In genomic region chr16:23182675-23183485, GRCh38 we compare ENCODE assay signal across 9 cellular contexts. TPM values are rescaled to one million over a fixed set of nuclear protein-coding genes. Genes with fewer than 3 reads are reported as not detected.
DNase-seq lines count a peak whose midpoint lies in the region; ATAC-seq and TF ChIP-seq lines count a peak whose summit lies in the region.
"Had no signal": no experiment of that assay in that cellular context is flagged by ENCODE, and none has a peak within 500 bp of the region (broad histone marks: within the 10 kb centered on the region; RNA-seq: fewer than 3 reads in every experiment).

SCNN1G (plus strand) TSS chr16:23182745; CDS start chr16:23186272, 3,527 bp downstream.

- no peaks in the 10 kb centered on the region for H3K79me1 ChIP-seq in mesenchymal stem cell (replicated peaks; ENCODE audit: low read length, poor library complexity, severe bottlenecking)

- no peak for DNase-seq in Right ventricle myocardium inferior (ENCODE audit: missing footprints)
- DNase-seq in cardiac septum (ENCODE audit: low spot score): no peak
- DNase-seq in cardiac fibroblast (ENCODE audit: low read depth in 2 of 2): no peak
- DNase-seq in mesenchymal stem cell: no peak
- DNase-seq in aorta: no peak
- no peak for DNase-seq in NCI-H2081 (lab: John Stamatoyannopoulos, UW)
- no peak for DNase-seq in putamen (ENCODE audit: low spot score)

- H2AFZ ChIP-seq in mesenchymal stem cell (ENCODE audit: low read depth, low read length): peak within 1 kb of the TSS; percentile 31

- H2BK5ac ChIP-seq in mesenchymal stem cell (ENCODE audit: low read depth, low read length, poor library complexity, severe bottlenecking): no peak within 1 kb of the TSS

- intact Hi-C loops in Right ventricle myocardium inferior (cut with DNase I): loop anchor here (1.0 kb wide), 1 partner anchor 251 kb away; no protein-coding TSS in a partner anchor
- intact Hi-C loops in cardiac septum (cut with DNase I): loop anchor here (1.0 to 10.0 kb wide), 2 partner anchors 222 to 253 kb away; no protein-coding TSS in a partner anchor
- intact Hi-C loops in aorta (cut with DNase I): loop anchor here (1.0 kb wide), 2 partner anchors 251 to 252 kb away; no protein-coding TSS in a partner anchor

- H3K9me3 ChIP-seq in mesenchymal stem cell (ENCODE audit: control insufficient read depth, low read length) (no peaks in the 10 kb centered on the region), aorta (ENCODE audit: control insufficient read depth, low read length) (no peaks in the 10 kb centered on the region)

- no peaks in the 10 kb centered on the region for H3K9me3 Mint-ChIP-seq in IgD-negative memory B cell
- H3K9me3 Mint-ChIP-seq: activated naive CD4-positive, alpha-beta T cell treated with anti-CD3 and anti-CD28 coated beads, Interleukin-2, amount 50 U/mL, for 72 hours had no signal

- H3K36me3 ChIP-seq in mesenchymal stem cell (ENCODE audit: control insufficient read depth in 1 of 2, insufficient read depth in 2 of 2, low read depth in 1 of 2, low read length in 2 of 2) (no peaks in the 10 kb centered on the region), aorta (ENCODE audit: control insufficient read depth in 1 of 2, insufficient read depth in 2 of 2, low read length in 1 of 2) (no peaks in the 10 kb centered on the region)

- no peak within 1 kb of the TSS for H2BK120ac ChIP-seq in mesenchymal stem cell (ENCODE audit: low read depth, low read length)

- H3K27me3 ChIP-seq in mesenchymal stem cell (ENCODE audit: control insufficient read depth in 1 of 2, insufficient read depth in 1 of 2, low read length in 2 of 2): peaks cover 49 to 78% of the 10 kb centered on the region in 2 experiments
- H3K27me3 ChIP-seq in aorta (ENCODE audit: control insufficient read depth in 1 of 2, insufficient read depth in 2 of 2, low read length in 1 of 2): peaks cover 0 to 3% of the 10 kb centered on the region in 2 donors

- H3K23ac ChIP-seq in mesenchymal stem cell (ENCODE audit: low read length in 2 of 2): no peak within 1 kb of the TSS

- H2BK12ac ChIP-seq in mesenchymal stem cell (ENCODE audit: low read length in 2 of 2): no peak within 1 kb of the TSS

- H2AK5ac ChIP-seq in mesenchymal stem cell (ENCODE audit: low read length, severe bottlenecking): no peak within 1 kb of the TSS

- H3K4me1 ChIP-seq in mesenchymal stem cell (ENCODE audit: control insufficient read depth, insufficient read depth, low read depth, low read length) (peaks cover 13% of the 10 kb centered on the region), aorta (ENCODE audit: control insufficient read depth in 1 of 2, insufficient read depth in 2 of 2, low read length in 2 of 2) (no peaks in the 10 kb centered on the region)

- peak within 1 kb of the TSS in 3 of 4 donors; percentile 60 to 87 (median 83) for H3K4me3 Mint-ChIP-seq in IgD-negative memory B cell

- H4K91ac ChIP-seq in mesenchymal stem cell (ENCODE audit: low read length): no peak within 1 kb of the TSS

- no peak within 1 kb of the TSS for H3K14ac ChIP-seq in mesenchymal stem cell (ENCODE audit: low read length in 2 of 2)

- H2BK15ac ChIP-seq in mesenchymal stem cell (ENCODE audit: low read depth, poor library complexity, severe bottlenecking): no peak within 1 kb of the TSS

- H3K18ac ChIP-seq in mesenchymal stem cell (ENCODE audit: low read depth in 1 of 2, low read length in 2 of 2): no peak within 1 kb of the TSS

- no peak within 1 kb of the TSS for H4K8ac ChIP-seq in mesenchymal stem cell (ENCODE audit: low read length)

- H3K27me3 Mint-ChIP-seq in IgD-negative memory B cell: peaks cover 33% of the 10 kb centered on the region

- WGBS in mesenchymal stem cell: 2% methylated on average over 66 of the region's 70 CpGs
- 1% methylated on average over 66 to 70 of the region's 70 CpGs for WGBS in aorta, 2 donors

- H3K4me2 ChIP-seq in mesenchymal stem cell (ENCODE audit: low read length, poor library complexity, severe bottlenecking): peak within 1 kb of the TSS; percentile 69

- H3K4me1 Mint-ChIP-seq in IgD-negative memory B cell: peaks cover 6 to 15% (median 7%) of the 10 kb centered on the region in 3 donors

- no peak within 1 kb of the TSS for H3K4ac ChIP-seq in mesenchymal stem cell (ENCODE audit: low read depth in 1 of 2, low read length in 2 of 2)

- H3K36me3 Mint-ChIP-seq in IgD-negative memory B cell: no peaks in the 10 kb centered on the region
- H3K36me3 Mint-ChIP-seq: activated naive CD4-positive, alpha-beta T cell treated with anti-CD3 and anti-CD28 coated beads, Interleukin-2, amount 50 U/mL, for 72 hours had no signal

- H3K27ac Mint-ChIP-seq in IgD-negative memory B cell: peak within 1 kb of the TSS in 2 of 3 donors; percentile 10 to 18
- H3K27ac Mint-ChIP-seq: activated naive CD4-positive, alpha-beta T cell treated with anti-CD3 and anti-CD28 coated beads, Interleukin-2, amount 50 U/mL, for 72 hours had no signal

- H3K9ac ChIP-seq in mesenchymal stem cell (ENCODE audit: low read length): no peak within 1 kb of the TSS

- peak within 1 kb of the TSS; percentile 13 to 26 for H3K4me3 ChIP-seq in cardiac fibroblast (replicated peaks in 1 of 2; ENCODE audit: low read depth in 2 of 2, low read length in 2 of 2)
- H3K4me3 ChIP-seq in mesenchymal stem cell (ENCODE audit: insufficient read depth in 1 of 2, low read depth in 1 of 2, low read length in 2 of 2): peak within 1 kb of the TSS; percentile 29 to 34
- peak within 1 kb of the TSS; percentile 14 to 30 for H3K4me3 ChIP-seq in aorta (ENCODE audit: low read length in 2 of 2)

- no peak for TF ChIP-seq CTCF in cardiac fibroblast (IDR thresholded peaks at IDR 0.05; ENCODE audit: low read depth, low read length)

- H3K27ac ChIP-seq in mesenchymal stem cell (ENCODE audit: low read length, poor library complexity, severe bottlenecking) (no peak within 1 kb of the TSS), aorta (ENCODE audit: low read depth in 1 of 2, low read length in 2 of 2) (no peak within 1 kb of the TSS)

- ATAC-seq in Right ventricle myocardium inferior (peak; percentile 33), aorta (ENCODE audit: low FRiP score) (peak; percentile 41)

RNA-seq across cellular contexts. Expression of gene SCNN1G, which starts in this region (rescaled TPM):
- total RNA-seq in Right ventricle myocardium inferior (0.30 TPM), cardiac septum (not detected), aorta (not detected)
- polyA plus RNA-seq in IgD-negative memory B cell (not detected), aorta (under 1 TPM in 1 of 2 donors, not detected in 1; 0.63 TPM)
- polyA plus RNA-seq in mesenchymal stem cell (2013, experiment 1 of 2): not detected
- not detected for polyA plus RNA-seq in mesenchymal stem cell (2013, experiment 2 of 2)
- total RNA-seq: activated naive CD4-positive, alpha-beta T cell treated with anti-CD3 and anti-CD28 coated beads, Interleukin-2, amount 50 U/mL, for 72 hours had no signal

Comparison
In these comparisons a context has a peak if more than half of its experiments do, and no peak if none do; other contexts are left out.
1. Peak in ATAC-seq in Right ventricle myocardium inferior; RNA of the gene not detected or under 1 TPM.
2. Peak in ATAC-seq and H3K4me3 ChIP-seq in aorta; RNA of the gene not detected or under 1 TPM.